Comparison of ENCODE assay signal across 20 cellular contexts in genomic region chr1:31031330-31032143, GRCh38. TPM values are rescaled to one million over a fixed set of nuclear protein-coding genes. Genes with fewer than 3 reads are reported as not detected.
DNase-seq lines count a peak whose midpoint lies in the region; ATAC-seq and TF ChIP-seq lines count a peak whose summit lies in the region.
"Had no signal": no experiment of that assay in that cellular context is flagged by ENCODE, and none has a peak within 500 bp of the region (broad histone marks: within the 10 kb centered on the region; RNA-seq: fewer than 3 reads in every experiment).

No MANE protein-coding gene starts in this region.

- peaks cover 42% of the 10 kb centered on the region for H3K4me1 Mint-ChIP-seq in activated CD4-positive, alpha-beta T cell treated with anti-CD3 and anti-CD28 coated beads, Interleukin-2, amount 10 ng/mL, durations not matched to agents 24 days and 14 days
- H3K4me1 Mint-ChIP-seq in activated CD4-positive, alpha-beta T cell treated with anti-CD3 and anti-CD28 coated beads, Interleukin-2, amount 10 ng/mL, durations not matched to agents 7 days and 5 days = peaks cover 37% of the 10 kb centered on the region
- H3K4me1 Mint-ChIP-seq in Caco-2 (ENCODE audit: low read depth, unreplicated experiment) (peaks cover 8% of the 10 kb centered on the region), naive B cell (peaks cover 51 to 89% (median 70%) of the 10 kb centered on the region in 3 donors)
- peaks cover 57% of the 10 kb centered on the region for H3K4me1 Mint-ChIP-seq in activated T-helper 2 cell treated with anti-CD3 and anti-CD28 coated beads, Interferon-gamma antibody, Interleukin-2, Interleukin-4, amounts not matched to agents 10 μg/mL and 5 μg/mL and 100 μg/mL, durations not matched to agents 14 hours and 24 hours and 36 hours (ENCODE audit: low read depth)

- no peaks in the 10 kb centered on the region for H3K27me3 ChIP-seq in Caco-2 (replicated peaks; ENCODE audit: control insufficient read depth, insufficient read depth, low read length)
- H3K27me3 ChIP-seq: tibial artery had no signal

- BruUV-seq in Caco-2 (replicated peaks; lab: Mats Ljungman, UMichigan) = no TSS peak

- H3K36me3 ChIP-seq in Caco-2 (ENCODE audit: control insufficient read depth, insufficient read depth, low read length) = no peaks in the 10 kb centered on the region
- H3K36me3 ChIP-seq: tibial artery had no signal

- no peaks in the 10 kb centered on the region for H3K9me3 ChIP-seq in Caco-2
- H3K9me3 ChIP-seq: tibial artery had no signal

- no peak overlapping the region for H3K4me3 Mint-ChIP-seq in activated CD4-positive, alpha-beta T cell treated with anti-CD3 and anti-CD28 coated beads, Interleukin-2, amount 10 ng/mL, durations not matched to agents 24 days and 14 days
- H3K4me3 Mint-ChIP-seq in activated CD4-positive, alpha-beta T cell treated with anti-CD3 and anti-CD28 coated beads, Interleukin-2, amount 10 ng/mL, durations not matched to agents 7 days and 5 days = no peak overlapping the region
- H3K4me3 Mint-ChIP-seq in Caco-2 (ENCODE audit: unreplicated experiment) (no peak overlapping the region), naive B cell (peak overlapping the region in 6 of 8 donors; percentile 1 to 62 (median 13))
- no peak overlapping the region for H3K4me3 Mint-ChIP-seq in activated T-helper 2 cell treated with anti-CD3 and anti-CD28 coated beads, Interferon-gamma antibody, Interleukin-2, Interleukin-4, amounts not matched to agents 10 μg/mL and 5 μg/mL and 100 μg/mL, durations not matched to agents 14 hours and 24 hours and 36 hours (ENCODE audit: low read depth)

- peaks cover 2% of the 10 kb centered on the region; the same call in 1 of the 2 replicates for H3K4me1 ChIP-seq in Caco-2

- H3K4me3 ChIP-seq in Caco-2 (ENCODE audit: low read depth, low read length) = no peak overlapping the region
- H3K4me3 ChIP-seq: tibial artery had no signal

- H3K27ac Mint-ChIP-seq in activated CD4-positive, alpha-beta T cell treated with anti-CD3 and anti-CD28 coated beads, Interleukin-2, amount 10 ng/mL, durations not matched to agents 24 days and 14 days = peak overlapping the region; percentile 1
- no peak overlapping the region for H3K27ac Mint-ChIP-seq in activated CD4-positive, alpha-beta T cell treated with anti-CD3 and anti-CD28 coated beads, Interleukin-2, amount 10 ng/mL, durations not matched to agents 7 days and 5 days
- H3K27ac Mint-ChIP-seq in Caco-2 (ENCODE audit: unreplicated experiment) (peak overlapping the region; percentile 1), naive B cell (peak overlapping the region in 2 of 6 donors; percentile 26 to 47)
- H3K27ac Mint-ChIP-seq in activated T-helper 2 cell treated with anti-CD3 and anti-CD28 coated beads, Interferon-gamma antibody, Interleukin-2, Interleukin-4, amounts not matched to agents 10 μg/mL and 5 μg/mL and 100 μg/mL, durations not matched to agents 14 hours and 24 hours and 36 hours = peak overlapping the region; percentile 21

- intact Hi-C loops in activated CD4-positive, alpha-beta T cell treated with anti-CD3 and anti-CD28 coated beads, Interleukin-2, amount 10 ng/mL, durations not matched to agents 24 days and 14 days (cut with micrococcal nuclease) = no loop called here
- intact Hi-C loops in Caco-2 (cut with micrococcal nuclease; ENCODE audit: unreplicated experiment) (no loop called here), left cardiac atrium (cut with DNase I) (no loop called here)
- intact Hi-C loops in activated T-helper 2 cell treated with anti-CD3 and anti-CD28 coated beads, Interferon-gamma antibody, Interleukin-2, Interleukin-4, amounts not matched to agents 10 μg/mL and 5 μg/mL and 100 μg/mL, durations not matched to agents 14 hours and 24 hours and 36 hours (cut with micrococcal nuclease) = loop anchor here (10.0 kb wide), 1 partner anchor 47 kb away; no protein-coding TSS in a partner anchor

- TF ChIP-seq CTCF in Caco-2 (IDR thresholded peaks at IDR 0.05; ENCODE audit: insufficient read depth in 1 of 2, low read depth in 1 of 2, low read length in 1 of 2, severe bottlenecking in 1 of 2, unreplicated experiment in 1 of 2) = no peak

- CTCF ChIA-PET in activated CD4-positive, alpha-beta T cell treated with anti-CD3 and anti-CD28 coated beads, Interleukin-2, amount 10 ng/mL, durations not matched to agents 7 days and 5 days (lab: Charles Lee) = interaction anchor here (0.6 to 1.0 kb wide), 3 partner anchors 14 to 143 kb away, joined by 3 to 4 read pairs (median 3); no protein-coding TSS in a partner anchor
- CTCF ChIA-PET in Caco-2 (lab: Charles Lee) = no interaction called here

- POLR2A ChIA-PET in activated CD4-positive, alpha-beta T cell treated with anti-CD3 and anti-CD28 coated beads, Interleukin-2, amount 10 ng/mL, durations not matched to agents 7 days and 5 days (lab: Charles Lee) = no interaction called here
- POLR2A ChIA-PET in Caco-2 (lab: Charles Lee) = no interaction called here

- no peaks in the 10 kb centered on the region for H3K9me3 Mint-ChIP-seq in activated CD4-positive, alpha-beta T cell treated with anti-CD3 and anti-CD28 coated beads, Interleukin-2, amount 10 ng/mL, durations not matched to agents 24 days and 14 days
- H3K9me3 Mint-ChIP-seq in activated CD4-positive, alpha-beta T cell treated with anti-CD3 and anti-CD28 coated beads, Interleukin-2, amount 10 ng/mL, durations not matched to agents 7 days and 5 days = no peaks in the 10 kb centered on the region
- H3K9me3 Mint-ChIP-seq in Caco-2 (ENCODE audit: unreplicated experiment) (no peaks in the 10 kb centered on the region), naive B cell (no peaks in the 10 kb centered on the region)
- no peaks in the 10 kb centered on the region for H3K9me3 Mint-ChIP-seq in activated T-helper 2 cell treated with anti-CD3 and anti-CD28 coated beads, Interferon-gamma antibody, Interleukin-2, Interleukin-4, amounts not matched to agents 10 μg/mL and 5 μg/mL and 100 μg/mL, durations not matched to agents 14 hours and 24 hours and 36 hours
- H3K9me3 Mint-ChIP-seq: IgD-negative memory B cell had no signal

- DNase-seq in activated CD4-positive, alpha-beta T cell treated with anti-CD3 and anti-CD28 coated beads, Interleukin-2, amount 10 ng/mL, durations not matched to agents 24 days and 14 days = no peak
- no peak for DNase-seq in activated CD4-positive, alpha-beta T cell treated with anti-CD3 and anti-CD28 coated beads, Interleukin-2, amount 10 ng/mL, durations not matched to agents 7 days and 5 days
- DNase-seq in Caco-2 = no peak
- no peak for DNase-seq in activated T-helper 2 cell treated with anti-CD3 and anti-CD28 coated beads, Interferon-gamma antibody, Interleukin-2, Interleukin-4, amounts not matched to agents 10 μg/mL and 5 μg/mL and 100 μg/mL, durations not matched to agents 14 hours and 24 hours and 36 hours (ENCODE audit: low spot score)
- DNase-seq in naive B cell = no peak
- no peak for DNase-seq in left cardiac atrium
- DNase-seq: activated CD4-positive, alpha-beta T cell treated with anti-CD3 and anti-CD28 coated beads, Interleukin-2, amount 50 U/mL, for 48 hours; C1 segment of cervical spinal cord; caudate nucleus; DMS79; effector CD8-positive, alpha-beta T cell; mesenchymal stem cell; NCI-H2029; NCI-H446 treated with DMSO at 0.1 percent for 48 hours; NK-92 treated with Interleukin-12 subunit alpha and Interleukin-12 subunit beta, amount 100 ng/mL, for 24 hours; stimulated activated CD4-positive, alpha-beta T cell treated with anti-CD3 and anti-CD28 coated beads, Interleukin-12 subunit alpha, Interleukin-12 subunit beta, amount 100 ng/mL, for 4 hours; tibial artery had no signal

- no peak for ATAC-seq in naive B cell (ENCODE audit: low read depth in 2 of 2)
- no peak for ATAC-seq in HG03457 (IDR thresholded peaks at IDR 0.05; ENCODE audit: unreplicated experiment)
- ATAC-seq in left cardiac atrium = no peak
- ATAC-seq in HG02623 (IDR thresholded peaks at IDR 0.05; ENCODE audit: unreplicated experiment) = no peak

- peaks cover 40% of the 10 kb centered on the region for H3K36me3 Mint-ChIP-seq in activated CD4-positive, alpha-beta T cell treated with anti-CD3 and anti-CD28 coated beads, Interleukin-2, amount 10 ng/mL, durations not matched to agents 24 days and 14 days (ENCODE audit: low read depth)
- H3K36me3 Mint-ChIP-seq in activated CD4-positive, alpha-beta T cell treated with anti-CD3 and anti-CD28 coated beads, Interleukin-2, amount 10 ng/mL, durations not matched to agents 7 days and 5 days (ENCODE audit: low read depth) = peaks cover 30% of the 10 kb centered on the region
- H3K36me3 Mint-ChIP-seq in Caco-2 (ENCODE audit: insufficient read depth, unreplicated experiment) = peaks cover 34% of the 10 kb centered on the region
- peaks cover 51% of the 10 kb centered on the region for H3K36me3 Mint-ChIP-seq in activated T-helper 2 cell treated with anti-CD3 and anti-CD28 coated beads, Interferon-gamma antibody, Interleukin-2, Interleukin-4, amounts not matched to agents 10 μg/mL and 5 μg/mL and 100 μg/mL, durations not matched to agents 14 hours and 24 hours and 36 hours (ENCODE audit: low read depth)
- peaks cover 0 to 8% of the 10 kb centered on the region in 2 donors for H3K36me3 Mint-ChIP-seq in naive B cell

- no peaks in the 10 kb centered on the region for H3K27me3 Mint-ChIP-seq in activated CD4-positive, alpha-beta T cell treated with anti-CD3 and anti-CD28 coated beads, Interleukin-2, amount 10 ng/mL, durations not matched to agents 24 days and 14 days
- H3K27me3 Mint-ChIP-seq in activated CD4-positive, alpha-beta T cell treated with anti-CD3 and anti-CD28 coated beads, Interleukin-2, amount 10 ng/mL, durations not matched to agents 7 days and 5 days = no peaks in the 10 kb centered on the region
- H3K27me3 Mint-ChIP-seq in Caco-2 (ENCODE audit: insufficient read depth, unreplicated experiment) (no peaks in the 10 kb centered on the region), naive B cell (no peaks in the 10 kb centered on the region)
- H3K27me3 Mint-ChIP-seq in activated T-helper 2 cell treated with anti-CD3 and anti-CD28 coated beads, Interferon-gamma antibody, Interleukin-2, Interleukin-4, amounts not matched to agents 10 μg/mL and 5 μg/mL and 100 μg/mL, durations not matched to agents 14 hours and 24 hours and 36 hours (ENCODE audit: low read depth) = no peaks in the 10 kb centered on the region
- H3K27me3 Mint-ChIP-seq: IgD-negative memory B cell had no signal

RNA-seq across cellular contexts. Expression of gene PUM1, which starts 34.0 kb away (rescaled TPM):
- 122 and 132 TPM in 2 replicates for total RNA-seq in activated CD4-positive, alpha-beta T cell treated with anti-CD3 and anti-CD28 coated beads, Interleukin-2, amount 10 ng/mL, durations not matched to agents 24 days and 14 days
- 100 to 1,000 TPM in 1 of 2 experiments, 10 to 100 TPM in 1; 99.3 to 102 TPM for total RNA-seq in activated CD4-positive, alpha-beta T cell treated with anti-CD3 and anti-CD28 coated beads, Interleukin-2, amount 10 ng/mL, durations not matched to agents 7 days and 5 days
- total RNA-seq in Caco-2 (2022) (92.3 and 93.7 TPM in 2 replicates), left cardiac atrium (10 to 100 TPM; 71.3 to 75.1 TPM)
- 121 and 125 TPM in 2 replicates for total RNA-seq in activated T-helper 2 cell treated with anti-CD3 and anti-CD28 coated beads, Interferon-gamma antibody, Interleukin-2, Interleukin-4, amounts not matched to agents 10 μg/mL and 5 μg/mL and 100 μg/mL, durations not matched to agents 14 hours and 24 hours and 36 hours
- polyA plus RNA-seq in naive B cell (ENCODE audit: low read depth in 6 of 6) = 100 to 1,000 TPM in 5 of 6 donors, 10 to 100 TPM in 1; 93.0 to 121 (median 109) TPM

Comparison
In these comparisons a context has a peak if more than half of its experiments do, and no peak if none do; other contexts are left out.
1. H3K4me3 Mint-ChIP-seq: peak in naive B cell (6 of 8); none in activated CD4-positive, alpha-beta T cell treated with anti-CD3 and anti-CD28 coated beads, Interleukin-2, amount 10 ng/mL, durations not matched to agents 24 days and 14 days (single experiment), activated CD4-positive, alpha-beta T cell treated with anti-CD3 and anti-CD28 coated beads, Interleukin-2, amount 10 ng/mL, durations not matched to agents 7 days and 5 days (single experiment), Caco-2 (single experiment) and activated T-helper 2 cell treated with anti-CD3 and anti-CD28 coated beads, Interferon-gamma antibody, Interleukin-2, Interleukin-4, amounts not matched to agents 10 μg/mL and 5 μg/mL and 100 μg/mL, durations not matched to agents 14 hours and 24 hours and 36 hours (single experiment).